In genomic region chr19:1269065-1269477, GRCh38 we compare ENCODE assay signal across 1 cellular context.
A peak's percentile ranks its signal among the peaks of the same experiment; 100 is the strongest.
TF ChIP-seq lines count a peak whose summit lies in the region.

TSS of gene CIRBP (plus strand) at chr19:1269332. CDS start at chr19:1270934, 1,602 bp downstream.

TF ChIP-seq in HepG2, 621 proteins besides CTCF, POLR2A, EP300 and RAD21 (continued from another document):
- no peak for TF ChIP-seq KLF15 (CRISPR knock-in tag; IDR thresholded peaks at IDR 0.05; ENCODE audit: borderline replicate concordance)
- peak; percentile 73 for TF ChIP-seq ZNF746 (CRISPR knock-in tag; IDR thresholded peaks at IDR 0.05)
- TF ChIP-seq MAFG (CRISPR knock-in tag; IDR thresholded peaks at IDR 0.05): no peak
- TF ChIP-seq TCF7 (IDR thresholded peaks at IDR 0.05; ENCODE audit: low read depth): no peak
- TF ChIP-seq CHD2 (IDR thresholded peaks at IDR 0.05; ENCODE audit: low read depth, low read length): peak; percentile 28; the same call in 1 of the 2 replicates
- TF ChIP-seq ZFY (CRISPR knock-in tag; IDR thresholded peaks at IDR 0.05): peak; percentile 75
- TF ChIP-seq PRMT3 (CRISPR knock-in tag; IDR thresholded peaks at IDR 0.05; ENCODE audit: borderline replicate concordance, low read depth): no peak
- no peak for TF ChIP-seq GPBP1L1 (CRISPR knock-in tag; IDR thresholded peaks at IDR 0.05)
- no peak for TF ChIP-seq KMT2B (CRISPR knock-in tag; IDR thresholded peaks at IDR 0.05)
- no peak for TF ChIP-seq PREB (CRISPR knock-in tag; IDR thresholded peaks at IDR 0.05)
- no peak for TF ChIP-seq HOXA7 (CRISPR knock-in tag; IDR thresholded peaks at IDR 0.05)
- TF ChIP-seq ZNF232 (CRISPR knock-in tag; IDR thresholded peaks at IDR 0.05; ENCODE audit: borderline replicate concordance): peak; percentile 8; the same call in 1 of the 2 replicates
- no peak for TF ChIP-seq ZNF619 (CRISPR knock-in tag; IDR thresholded peaks at IDR 0.05)
- TF ChIP-seq RFX5 (IDR thresholded peaks at IDR 0.05; ENCODE audit: low read depth, low read length): 0 out of 2 replicates have a peak, but pooled peaks have one; percentile 31
- peak; percentile 38 for TF ChIP-seq GABPB1 (CRISPR knock-in tag; IDR thresholded peaks at IDR 0.05)
- no peak for TF ChIP-seq ZBTB46 (CRISPR knock-in tag; IDR thresholded peaks at IDR 0.05; ENCODE audit: borderline replicate concordance)
- peak; percentile 96 for TF ChIP-seq RBM39 (IDR thresholded peaks at IDR 0.05; ENCODE audit: low read depth, low read length, poor library complexity, severe bottlenecking)
- 0 out of 2 replicates have a peak, but pooled peaks have one; percentile 23 for TF ChIP-seq ZNF276 (CRISPR knock-in tag; IDR thresholded peaks at IDR 0.05; ENCODE audit: low read depth)
- peak; percentile 6; the same call in 1 of the 2 replicates for TF ChIP-seq ETV5 (CRISPR knock-in tag; IDR thresholded peaks at IDR 0.05; ENCODE audit: borderline replicate concordance)
- TF ChIP-seq ZNF430 (CRISPR knock-in tag; IDR thresholded peaks at IDR 0.05): 0 out of 2 replicates have a peak, but pooled peaks have one; percentile 13
- peak; percentile 59; the same call in 1 of the 2 replicates for TF ChIP-seq MED13 (CRISPR knock-in tag; IDR thresholded peaks at IDR 0.05)
- TF ChIP-seq GTF2F1 (IDR thresholded peaks at IDR 0.05; ENCODE audit: low read length): peak; percentile 75; the same call in 1 of the 2 replicates
- peak; percentile 96 for TF ChIP-seq DR1 (CRISPR knock-in tag; IDR thresholded peaks at IDR 0.05)
- peak; percentile 72; the same call in 1 of the 2 replicates for TF ChIP-seq SP5 (CRISPR knock-in tag; IDR thresholded peaks at IDR 0.05; ENCODE audit: borderline replicate concordance, low read depth)
- no peak for TF ChIP-seq ZNF574 (CRISPR knock-in tag; IDR thresholded peaks at IDR 0.05)
- 0 out of 2 replicates have a peak, but pooled peaks have one; percentile 39 for TF ChIP-seq TGIF2 (CRISPR knock-in tag; IDR thresholded peaks at IDR 0.05)
- TF ChIP-seq SNAI1 (CRISPR knock-in tag; IDR thresholded peaks at IDR 0.05; ENCODE audit: borderline replicate concordance): no peak
- peak; percentile 46; the same call in 1 of the 2 replicates for TF ChIP-seq TBX2 (CRISPR knock-in tag; IDR thresholded peaks at IDR 0.05; ENCODE audit: borderline replicate concordance)
- no peak for TF ChIP-seq ZNF207 (IDR thresholded peaks at IDR 0.05; ENCODE audit: borderline replicate concordance)
- TF ChIP-seq ARNTL (CRISPR knock-in tag; IDR thresholded peaks at IDR 0.05): 0 out of 2 replicates have a peak, but pooled peaks have one; percentile 49
- no peak for TF ChIP-seq ZNF850 (CRISPR knock-in tag; conservative IDR thresholded peaks at IDR 0.05)
- no peak for TF ChIP-seq ZNF468 (CRISPR knock-in tag; IDR thresholded peaks at IDR 0.05)
- TF ChIP-seq SAP130 (CRISPR knock-in tag; IDR thresholded peaks at IDR 0.05; ENCODE audit: low read depth): peak; percentile 81
- no peak for TF ChIP-seq ZNF563 (CRISPR knock-in tag; IDR thresholded peaks at IDR 0.05)
- no peak for TF ChIP-seq ZC3H4 (CRISPR knock-in tag; IDR thresholded peaks at IDR 0.05; ENCODE audit: borderline replicate concordance)
- TF ChIP-seq ZNF205 (CRISPR knock-in tag; IDR thresholded peaks at IDR 0.05): no peak
- peak; percentile 48; the same call in 1 of the 2 replicates for TF ChIP-seq MNT (IDR thresholded peaks at IDR 0.05)
TF ChIP-seq in HepG2: peak in this region for 128.
